16 cellular contexts compared by ENCODE assay signal in genomic region chr12:56155256-56155845, GRCh38. TPM values are rescaled to one million over a fixed set of nuclear protein-coding genes. Genes with fewer than 3 reads are reported as not detected.
DNase-seq lines count a peak whose midpoint lies in the region; ATAC-seq, FAIRE-seq and TF ChIP-seq lines count a peak whose summit lies in the region.
"Had no signal": no experiment of that assay in that cellular context is flagged by ENCODE, and none has a peak within 500 bp of the region (broad histone marks: within the 10 kb centered on the region; RNA-seq: fewer than 3 reads in every experiment).

No MANE protein-coding gene starts in this region.

- H3K4me3 Mint-ChIP-seq in activated CD8-positive, alpha-beta memory T cell treated with anti-CD3 and anti-CD28 coated beads, Interleukin-2, amount 10 ng/mL, durations not matched to agents 7 days and 5 days = no peak overlapping the region
- peak overlapping the region; percentile 6 for H3K4me3 Mint-ChIP-seq in WTC11

- H3K27ac ChIP-seq in HepG2 (ENCODE audit: extremely low read length, insufficient read depth, low read length) (peak overlapping the region; percentile 44), skeletal muscle tissue (ENCODE audit: low read depth, low read length) (peak overlapping the region; percentile 98)
- H3K27ac ChIP-seq: PC-9, right atrium auricular region, thyroid gland had no signal

- no peak for TF ChIP-seq RAD21 in HepG2 (CRISPR knock-in tag; IDR thresholded peaks at IDR 0.05)

- FAIRE-seq in HepG2 (lab: Jason Lieb, UNC) = no peak

- H2AFZ ChIP-seq in HepG2 (ENCODE audit: low read length) = no peak overlapping the region
- H2AFZ ChIP-seq: PC-9 had no signal

- H3K27me3 ChIP-seq in HepG2 (ENCODE audit: control insufficient read depth in 1 of 2, insufficient read depth in 2 of 2, low read length in 2 of 2) (no peaks in the 10 kb centered on the region; a peak in 1 of 5 replicates), skeletal muscle tissue (ENCODE audit: control insufficient read depth in 3 of 3, insufficient read depth in 3 of 3, low read length in 3 of 3) (no peaks in the 10 kb centered on the region)
- H3K27me3 ChIP-seq: MG63, right atrium auricular region, thyroid gland had no signal

- peaks cover 7 to 10% of the 10 kb centered on the region in 2 experiments for H3K36me3 ChIP-seq in HepG2 (replicated peaks in 1 of 2; ENCODE audit: control insufficient read depth in 1 of 2, insufficient read depth in 2 of 2, low read length in 2 of 2)
- peaks cover 12 to 19% (median 18%) of the 10 kb centered on the region in 3 donors for H3K36me3 ChIP-seq in skeletal muscle tissue (ENCODE audit: control insufficient read depth in 3 of 3, insufficient read depth in 3 of 3, low read length in 3 of 3)

- CTCF ChIA-PET in activated CD8-positive, alpha-beta memory T cell treated with anti-CD3 and anti-CD28 coated beads, Interleukin-2, amount 10 ng/mL, durations not matched to agents 7 days and 5 days (lab: Charles Lee) = interaction anchor here (0.8 to 3.3 kb wide), 7 partner anchors 8 to 37 kb away, joined by 3 to 19 read pairs (median 5); partner anchors contain the start of genes ESYT1, SMARCC2 and ZC3H10
- CTCF ChIA-PET in WTC11 (lab: Charles Lee) = interaction anchor here (1.2 to 1.3 kb wide), 2 partner anchors 36 to 160 kb away, joined by 3 read pairs; partner anchors contain the start of gene CNPY2
- CTCF ChIA-PET in HepG2 (lab: Yijun Ruan, JAX; ENCODE audit: low intra/inter-chr PET ratio, low total read pairs) = no interaction called here

- H3K4me3 ChIP-seq in HepG2 (replicated peaks in 1 of 3; ENCODE audit: insufficient read depth in 1 of 3, low read depth in 2 of 3, low read length in 3 of 3) = no peak overlapping the region
- peak overlapping the region in 1 of 3 donors; percentile 64 for H3K4me3 ChIP-seq in skeletal muscle tissue (ENCODE audit: low read length in 3 of 3)
- H3K4me3 ChIP-seq: MG63, PC-9, right atrium auricular region, thyroid gland had no signal

- peaks cover 14% of the 10 kb centered on the region; the same call in 1 of the 2 replicates for H4K20me1 ChIP-seq in HepG2 (ENCODE audit: insufficient read depth, low read length)

- H3K9me3 Mint-ChIP-seq in activated CD8-positive, alpha-beta memory T cell treated with anti-CD3 and anti-CD28 coated beads, Interleukin-2, amount 10 ng/mL, durations not matched to agents 7 days and 5 days (ENCODE audit: low read depth) = no peaks in the 10 kb centered on the region
- no peaks in the 10 kb centered on the region for H3K9me3 Mint-ChIP-seq in WTC11

- TF ChIP-seq EP300 in HepG2 (IDR thresholded peaks at IDR 0.05; ENCODE audit: low read depth in 2 of 2, low read length in 2 of 2) (no peak), HepG2 (CRISPR knock-in tag; IDR thresholded peaks at IDR 0.05; ENCODE audit: borderline replicate concordance) (no peak)

- H3K36me3 Mint-ChIP-seq in activated CD8-positive, alpha-beta memory T cell treated with anti-CD3 and anti-CD28 coated beads, Interleukin-2, amount 10 ng/mL, durations not matched to agents 7 days and 5 days = peaks cover 30% of the 10 kb centered on the region
- peaks cover 28% of the 10 kb centered on the region for H3K36me3 Mint-ChIP-seq in WTC11

- no peak for ATAC-seq in activated CD8-positive, alpha-beta memory T cell treated with anti-CD3 and anti-CD28 coated beads, Interleukin-2, amount 10 ng/mL, durations not matched to agents 7 days and 5 days
- ATAC-seq in WTC11 (no peak), HepG2 (no peak), GM21786 (IDR thresholded peaks at IDR 0.05; ENCODE audit: unreplicated experiment) (no peak)
- ATAC-seq: activated CD4-positive, CD25-positive, alpha-beta regulatory T cell treated with anti-CD3 and anti-CD28 coated beads, Interleukin-2, amount 50 U/mL, for 24 hours; left colon had no signal

- H3K79me2 ChIP-seq in HepG2 (ENCODE audit: insufficient read depth, low read length) = peaks cover 37% of the 10 kb centered on the region

- TF ChIP-seq POLR2A in HepG2 (IDR thresholded peaks at IDR 0.05; ENCODE audit: insufficient read depth in 1 of 2, low read depth in 2 of 2, low read length in 2 of 2) = no peak

- H3K4me1 ChIP-seq in HepG2 (ENCODE audit: insufficient read depth, low read length) (peaks cover 56% of the 10 kb centered on the region), skeletal muscle tissue (ENCODE audit: control insufficient read depth in 3 of 3, insufficient read depth in 3 of 3, low read length in 3 of 3) (peaks cover 40 to 64% (median 55%) of the 10 kb centered on the region in 3 donors)

- in situ Hi-C loops in HepG2 (cut with HindIII; ENCODE audit: extremely low pct_ligation_motif_present, low pct_unique_long_range_greater_than_20kb) = loop anchor here (5.0 kb wide), 1 partner anchor 33 kb away; no protein-coding TSS in a partner anchor

- TF ChIP-seq CTCF in WTC11 (IDR thresholded peaks at IDR 0.05) (no peak), HepG2 (CRISPR knock-in tag; IDR thresholded peaks at IDR 0.05) (no peak)

- WGBS in HepG2 (ENCODE audit: low lambda C conversion rate) = 68% methylated on average over 11 of the region's 11 CpGs

- H3K27ac Mint-ChIP-seq in activated CD8-positive, alpha-beta memory T cell treated with anti-CD3 and anti-CD28 coated beads, Interleukin-2, amount 10 ng/mL, durations not matched to agents 7 days and 5 days = peak overlapping the region; percentile 14
- peak overlapping the region; percentile 55 for H3K27ac Mint-ChIP-seq in WTC11

- no TSS peak for BruUV-seq in HepG2 (replicated peaks; lab: Mats Ljungman, UMichigan)

- POLR2A ChIA-PET in WTC11 (lab: Charles Lee) (no interaction called here), HepG2 (lab: Yijun Ruan, JAX) (interaction anchor here (0.8 to 2.3 kb wide), 6 partner anchors 27 to 66 kb away, joined by 3 to 17 read pairs (median 4); partner anchors contain the start of genes ESYT1, PA2G4, RNF41 and SMARCC2)

- no peaks in the 10 kb centered on the region for H3K27me3 Mint-ChIP-seq in activated CD8-positive, alpha-beta memory T cell treated with anti-CD3 and anti-CD28 coated beads, Interleukin-2, amount 10 ng/mL, durations not matched to agents 7 days and 5 days
- H3K27me3 Mint-ChIP-seq in WTC11 (ENCODE audit: low read depth) = no peaks in the 10 kb centered on the region

- H3K9me3 ChIP-seq in HepG2 (ENCODE audit: low read length) (no peaks in the 10 kb centered on the region), skeletal muscle tissue (ENCODE audit: control insufficient read depth in 3 of 3, low read length in 3 of 3) (no peaks in the 10 kb centered on the region)
- H3K9me3 ChIP-seq: MG63, right atrium auricular region, thyroid gland had no signal

- H3K9ac ChIP-seq in HepG2 (ENCODE audit: insufficient read depth, low read depth, low read length) (no peak overlapping the region), skeletal muscle tissue (ENCODE audit: low read depth in 1 of 3, low read length in 3 of 3) (peak overlapping the region in 1 of 3 donors; percentile 88)

- H3K4me1 Mint-ChIP-seq in activated CD8-positive, alpha-beta memory T cell treated with anti-CD3 and anti-CD28 coated beads, Interleukin-2, amount 10 ng/mL, durations not matched to agents 7 days and 5 days = peaks cover 52% of the 10 kb centered on the region
- peaks cover 35% of the 10 kb centered on the region for H3K4me1 Mint-ChIP-seq in WTC11

- 0 out of 2 replicates have a peak overlapping the region, but pooled peaks have one; percentile 15 for H3K4me2 ChIP-seq in HepG2 (ENCODE audit: low read depth, low read length)
- H3K4me2 ChIP-seq: PC-9 had no signal

- intact Hi-C loops in HepG2 (cut with micrococcal nuclease; ENCODE audit: unreplicated experiment) = loop anchor here (5.0 kb wide), 1 partner anchor 37 kb away; no protein-coding TSS in a partner anchor

- no peak for DNase-seq in activated CD8-positive, alpha-beta memory T cell treated with anti-CD3 and anti-CD28 coated beads, Interleukin-2, amount 10 ng/mL, durations not matched to agents 7 days and 5 days
- no peak for DNase-seq in activated CD8-positive, alpha-beta memory T cell treated with anti-CD3 and anti-CD28 coated beads, Interleukin-2, amount 50 U/mL, for 4 hours
- DNase-seq in WTC11 (ENCODE audit: low spot score) (no peak), HepG2 (ENCODE audit: low spot score) (no peak), DMS114 treated with DMSO at 0.1 percent for 48 hours (lab: John Stamatoyannopoulos, UW; ENCODE audit: unreplicated experiment) (no peak), HCEC 1CT (no peak)
- DNase-seq: ACHN, MG63, NCI-H187 treated with DMSO at 0.1 percent for 48 hours, PC-9, thyroid gland had no signal

RNA-seq across cellular contexts. Expression of gene MYL6, which starts 2.8 kb away (rescaled TPM):
- 1,000 to 10,000 TPM; 1,307 to 1,412 TPM for total RNA-seq in activated CD8-positive, alpha-beta memory T cell treated with anti-CD3 and anti-CD28 coated beads, Interleukin-2, amount 10 ng/mL, durations not matched to agents 7 days and 5 days
- 835 to 932 TPM (median 844 TPM) in 3 replicates for total RNA-seq in WTC11 (2021)
- total RNA-seq in HepG2 (2016; rRNA removed; fragmentation: Illumina TruSeq; extraction: Trizol) = 1,192 and 1,778 TPM in 2 replicates
- total RNA-seq in HepG2 (2016; cell fraction: cytosol; rRNA removed; fragmentation: Illumina TruSeq; extraction: Trizol; ENCODE audit: low read depth) = 428 and 482 TPM in 2 replicates
- total RNA-seq in HepG2 (2016; cell fraction: insoluble cytoplasmic fraction; rRNA removed; fragmentation: Illumina TruSeq; extraction: Trizol) = 1,256 and 1,894 TPM in 2 replicates
- 384 and 408 TPM in 2 replicates for total RNA-seq in HepG2 (2016; cell fraction: membrane; rRNA removed; fragmentation: Illumina TruSeq; extraction: Trizol)
- 421 and 427 TPM in 2 replicates for total RNA-seq in HepG2 (2016; cell fraction: nucleus; rRNA removed; fragmentation: Illumina TruSeq; extraction: Trizol)
- polyA plus RNA-seq in HepG2 (2011; rRNA removed) = 983 and 1,127 TPM in 2 replicates
- 1,443 and 1,577 TPM in 2 replicates for polyA plus RNA-seq in HepG2 (2011; cell fraction: cytosol; rRNA removed)
- 447 and 559 TPM in 2 replicates for polyA plus RNA-seq in HepG2 (2011; cell fraction: nucleus; rRNA removed)
- 597 and 749 TPM in 2 replicates for polyA plus RNA-seq in HepG2 (2012)
- 405 and 433 TPM in 2 replicates for polyA plus RNA-seq in HepG2 (2016; cell fraction: cytosol; fragmentation: Illumina TruSeq; extraction: Trizol; ENCODE audit: low read depth)
- 1,500 and 1,664 TPM in 2 replicates for polyA plus RNA-seq in HepG2 (2016; cell fraction: insoluble cytoplasmic fraction; fragmentation: Illumina TruSeq; extraction: Trizol; ENCODE audit: low read depth)
- polyA plus RNA-seq in HepG2 (2016; cell fraction: membrane; fragmentation: Illumina TruSeq; extraction: Trizol; ENCODE audit: low read depth) = 283 and 315 TPM in 2 replicates
- polyA plus RNA-seq in HepG2 (2016; cell fraction: nucleus; fragmentation: Illumina TruSeq; extraction: Trizol; ENCODE audit: insufficient read depth, low read depth) = 579 and 630 TPM in 2 replicates
- 230 and 730 TPM in 2 replicates for polyA minus RNA-seq in HepG2 (2011; rRNA and poly(A)+ RNA removed; ENCODE audit: low replicate concordance)
- polyA minus RNA-seq in HepG2 (2011; cell fraction: cytosol; rRNA and poly(A)+ RNA removed) = 135 and 172 TPM in 2 replicates
- 220 and 358 TPM in 2 replicates for polyA minus RNA-seq in HepG2 (2011; cell fraction: nucleus; rRNA and poly(A)+ RNA removed)
- total RNA-seq in skeletal muscle tissue = 859 TPM

RNA-seq across cellular contexts. Expression of gene MYL6B, which starts 3.0 kb away (rescaled TPM):
- total RNA-seq in activated CD8-positive, alpha-beta memory T cell treated with anti-CD3 and anti-CD28 coated beads, Interleukin-2, amount 10 ng/mL, durations not matched to agents 7 days and 5 days = 10 to 100 TPM; 67.6 to 85.2 TPM
- 171 to 180 TPM (median 173 TPM) in 3 replicates for total RNA-seq in WTC11 (2021)
- 75.7 and 76.5 TPM in 2 replicates for total RNA-seq in HepG2 (2016; rRNA removed; fragmentation: Illumina TruSeq; extraction: Trizol)
- total RNA-seq in HepG2 (2016; cell fraction: cytosol; rRNA removed; fragmentation: Illumina TruSeq; extraction: Trizol; ENCODE audit: low read depth) = 325 and 392 TPM in 2 replicates
- total RNA-seq in HepG2 (2016; cell fraction: insoluble cytoplasmic fraction; rRNA removed; fragmentation: Illumina TruSeq; extraction: Trizol) = 64.5 and 75.8 TPM in 2 replicates
- 194 and 230 TPM in 2 replicates for total RNA-seq in HepG2 (2016; cell fraction: membrane; rRNA removed; fragmentation: Illumina TruSeq; extraction: Trizol)
- total RNA-seq in HepG2 (2016; cell fraction: nucleus; rRNA removed; fragmentation: Illumina TruSeq; extraction: Trizol) = 25.1 and 31.8 TPM in 2 replicates
- 81.4 and 88.7 TPM in 2 replicates for polyA plus RNA-seq in HepG2 (2011; rRNA removed)
- polyA plus RNA-seq in HepG2 (2011; cell fraction: cytosol; rRNA removed) = 101 and 116 TPM in 2 replicates
- polyA plus RNA-seq in HepG2 (2011; cell fraction: nucleus; rRNA removed) = 53.0 and 71.7 TPM in 2 replicates
- polyA plus RNA-seq in HepG2 (2012) = 71.1 and 77.9 TPM in 2 replicates
- 374 and 492 TPM in 2 replicates for polyA plus RNA-seq in HepG2 (2016; cell fraction: cytosol; fragmentation: Illumina TruSeq; extraction: Trizol; ENCODE audit: low read depth)
- 78.1 and 85.3 TPM in 2 replicates for polyA plus RNA-seq in HepG2 (2016; cell fraction: insoluble cytoplasmic fraction; fragmentation: Illumina TruSeq; extraction: Trizol; ENCODE audit: low read depth)
- polyA plus RNA-seq in HepG2 (2016; cell fraction: membrane; fragmentation: Illumina TruSeq; extraction: Trizol; ENCODE audit: low read depth) = 220 and 254 TPM in 2 replicates
- polyA plus RNA-seq in HepG2 (2016; cell fraction: nucleus; fragmentation: Illumina TruSeq; extraction: Trizol; ENCODE audit: insufficient read depth, low read depth) = 77.1 and 86.6 TPM in 2 replicates
- 23.8 and 38.6 TPM in 2 replicates for polyA minus RNA-seq in HepG2 (2011; rRNA and poly(A)+ RNA removed; ENCODE audit: low replicate concordance)
- polyA minus RNA-seq in HepG2 (2011; cell fraction: cytosol; rRNA and poly(A)+ RNA removed) = 16.8 and 20.3 TPM in 2 replicates
- 14.3 and 20.6 TPM in 2 replicates for polyA minus RNA-seq in HepG2 (2011; cell fraction: nucleus; rRNA and poly(A)+ RNA removed)
- 451 TPM for total RNA-seq in skeletal muscle tissue

RNA-seq across cellular contexts. Expression of gene ESYT1, which starts 27.3 kb away (rescaled TPM):
- 100 to 1,000 TPM; 225 to 241 TPM for total RNA-seq in activated CD8-positive, alpha-beta memory T cell treated with anti-CD3 and anti-CD28 coated beads, Interleukin-2, amount 10 ng/mL, durations not matched to agents 7 days and 5 days
- total RNA-seq in WTC11 (2021) (77.7 to 80.8 TPM (median 80.1 TPM) in 3 replicates), HepG2 (2016; rRNA removed; fragmentation: Illumina TruSeq; extraction: Trizol) (30.1 and 66.9 TPM in 2 replicates), skeletal muscle tissue (149 TPM)
- total RNA-seq in HepG2 (2016; cell fraction: cytosol; rRNA removed; fragmentation: Illumina TruSeq; extraction: Trizol; ENCODE audit: low read depth) = 6.1 and 7.8 TPM in 2 replicates
- total RNA-seq in HepG2 (2016; cell fraction: insoluble cytoplasmic fraction; rRNA removed; fragmentation: Illumina TruSeq; extraction: Trizol) = 27.6 and 70.9 TPM in 2 replicates
- 12.4 and 14.5 TPM in 2 replicates for total RNA-seq in HepG2 (2016; cell fraction: membrane; rRNA removed; fragmentation: Illumina TruSeq; extraction: Trizol)
- total RNA-seq in HepG2 (2016; cell fraction: nucleus; rRNA removed; fragmentation: Illumina TruSeq; extraction: Trizol) = 74.2 and 79.4 TPM in 2 replicates
- polyA plus RNA-seq in HepG2 (2011; rRNA removed) = 71.0 and 80.1 TPM in 2 replicates
- polyA plus RNA-seq in HepG2 (2011; cell fraction: cytosol; rRNA removed) = 65.6 and 71.7 TPM in 2 replicates
- 144 and 146 TPM in 2 replicates for polyA plus RNA-seq in HepG2 (2011; cell fraction: nucleus; rRNA removed)
- 27.6 and 29.6 TPM in 2 replicates for polyA plus RNA-seq in HepG2 (2012)
- polyA plus RNA-seq in HepG2 (2016; cell fraction: cytosol; fragmentation: Illumina TruSeq; extraction: Trizol; ENCODE audit: low read depth) = 4.5 and 6.5 TPM in 2 replicates
- 22.5 and 29.6 TPM in 2 replicates for polyA plus RNA-seq in HepG2 (2016; cell fraction: insoluble cytoplasmic fraction; fragmentation: Illumina TruSeq; extraction: Trizol; ENCODE audit: low read depth)
- polyA plus RNA-seq in HepG2 (2016; cell fraction: membrane; fragmentation: Illumina TruSeq; extraction: Trizol; ENCODE audit: low read depth) = 9.2 and 9.6 TPM in 2 replicates
- polyA plus RNA-seq in HepG2 (2016; cell fraction: nucleus; fragmentation: Illumina TruSeq; extraction: Trizol; ENCODE audit: insufficient read depth, low read depth) = 105 and 109 TPM in 2 replicates
- 191 and 267 TPM in 2 replicates for polyA minus RNA-seq in HepG2 (2011; rRNA and poly(A)+ RNA removed; ENCODE audit: low replicate concordance)
- 75.6 and 84.1 TPM in 2 replicates for polyA minus RNA-seq in HepG2 (2011; cell fraction: cytosol; rRNA and poly(A)+ RNA removed)
- polyA minus RNA-seq in HepG2 (2011; cell fraction: nucleus; rRNA and poly(A)+ RNA removed) = 47.8 and 73.0 TPM in 2 replicates

RNA-seq across cellular contexts. Expression of gene SMARCC2, which starts 33.9 kb away (rescaled TPM):
- total RNA-seq in activated CD8-positive, alpha-beta memory T cell treated with anti-CD3 and anti-CD28 coated beads, Interleukin-2, amount 10 ng/mL, durations not matched to agents 7 days and 5 days = 100 to 1,000 TPM; 147 to 150 TPM
- total RNA-seq in WTC11 (2021) (72.8 to 77.9 TPM (median 76.8 TPM) in 3 replicates), HepG2 (2016; rRNA removed; fragmentation: Illumina TruSeq; extraction: Trizol) (13.1 and 21.3 TPM in 2 replicates), skeletal muscle tissue (43.8 TPM)
- 7.8 and 8.7 TPM in 2 replicates for total RNA-seq in HepG2 (2016; cell fraction: cytosol; rRNA removed; fragmentation: Illumina TruSeq; extraction: Trizol; ENCODE audit: low read depth)
- total RNA-seq in HepG2 (2016; cell fraction: insoluble cytoplasmic fraction; rRNA removed; fragmentation: Illumina TruSeq; extraction: Trizol) = 13.2 and 20.4 TPM in 2 replicates
- 6.4 and 7.1 TPM in 2 replicates for total RNA-seq in HepG2 (2016; cell fraction: membrane; rRNA removed; fragmentation: Illumina TruSeq; extraction: Trizol)
- 34.5 and 38.1 TPM in 2 replicates for total RNA-seq in HepG2 (2016; cell fraction: nucleus; rRNA removed; fragmentation: Illumina TruSeq; extraction: Trizol)
- polyA plus RNA-seq in HepG2 (2011; rRNA removed) = 21.0 and 24.1 TPM in 2 replicates
- 6.4 and 7.0 TPM in 2 replicates for polyA plus RNA-seq in HepG2 (2011; cell fraction: cytosol; rRNA removed)
- polyA plus RNA-seq in HepG2 (2011; cell fraction: nucleus; rRNA removed) = 89.5 and 95.6 TPM in 2 replicates
- 18.5 and 25.0 TPM in 2 replicates for polyA plus RNA-seq in HepG2 (2012)
- polyA plus RNA-seq in HepG2 (2016; cell fraction: cytosol; fragmentation: Illumina TruSeq; extraction: Trizol; ENCODE audit: low read depth) = 1.0 and 1.5 TPM in 2 replicates
- 11.3 and 14.8 TPM in 2 replicates for polyA plus RNA-seq in HepG2 (2016; cell fraction: insoluble cytoplasmic fraction; fragmentation: Illumina TruSeq; extraction: Trizol; ENCODE audit: low read depth)
- polyA plus RNA-seq in HepG2 (2016; cell fraction: membrane; fragmentation: Illumina TruSeq; extraction: Trizol; ENCODE audit: low read depth) = 3.5 and 3.7 TPM in 2 replicates
- 65.5 and 70.0 TPM in 2 replicates for polyA plus RNA-seq in HepG2 (2016; cell fraction: nucleus; fragmentation: Illumina TruSeq; extraction: Trizol; ENCODE audit: insufficient read depth, low read depth)
- polyA minus RNA-seq in HepG2 (2011; rRNA and poly(A)+ RNA removed; ENCODE audit: low replicate concordance) = 32.0 and 82.6 TPM in 2 replicates
- 17.5 and 19.3 TPM in 2 replicates for polyA minus RNA-seq in HepG2 (2011; cell fraction: cytosol; rRNA and poly(A)+ RNA removed)
- polyA minus RNA-seq in HepG2 (2011; cell fraction: nucleus; rRNA and poly(A)+ RNA removed) = 62.1 and 93.5 TPM in 2 replicates

RNA-seq across cellular contexts. Expression of gene ZC3H10, which starts 37.3 kb away (rescaled TPM):
- total RNA-seq in activated CD8-positive, alpha-beta memory T cell treated with anti-CD3 and anti-CD28 coated beads, Interleukin-2, amount 10 ng/mL, durations not matched to agents 7 days and 5 days = 10 to 100 TPM; 10.3 to 11.7 TPM
- total RNA-seq in WTC11 (2021) (11.3 to 13.6 TPM (median 13.1 TPM) in 3 replicates), HepG2 (2016; rRNA removed; fragmentation: Illumina TruSeq; extraction: Trizol) (1.9 and 2.3 TPM in 2 replicates), skeletal muscle tissue (5.7 TPM)
- 3.2 and 3.7 TPM in 2 replicates for total RNA-seq in HepG2 (2016; cell fraction: cytosol; rRNA removed; fragmentation: Illumina TruSeq; extraction: Trizol; ENCODE audit: low read depth)
- total RNA-seq in HepG2 (2016; cell fraction: insoluble cytoplasmic fraction; rRNA removed; fragmentation: Illumina TruSeq; extraction: Trizol) = 1.6 and 2.5 TPM in 2 replicates
- 2.0 and 3.1 TPM in 2 replicates for total RNA-seq in HepG2 (2016; cell fraction: membrane; rRNA removed; fragmentation: Illumina TruSeq; extraction: Trizol)
- 2.9 and 4.3 TPM in 2 replicates for total RNA-seq in HepG2 (2016; cell fraction: nucleus; rRNA removed; fragmentation: Illumina TruSeq; extraction: Trizol)
- 0.70 and 0.98 TPM in 2 replicates for polyA plus RNA-seq in HepG2 (2011; rRNA removed)
- 0.58 and 0.59 TPM in 2 replicates for polyA plus RNA-seq in HepG2 (2011; cell fraction: cytosol; rRNA removed)
- 2.0 and 2.3 TPM in 2 replicates for polyA plus RNA-seq in HepG2 (2011; cell fraction: nucleus; rRNA removed)
- 0.99 and 1.0 TPM in 2 replicates for polyA plus RNA-seq in HepG2 (2012)
- 0.17 and 0.23 TPM in 2 replicates for polyA plus RNA-seq in HepG2 (2016; cell fraction: cytosol; fragmentation: Illumina TruSeq; extraction: Trizol; ENCODE audit: low read depth)
- 1.2 and 1.5 TPM in 2 replicates for polyA plus RNA-seq in HepG2 (2016; cell fraction: insoluble cytoplasmic fraction; fragmentation: Illumina TruSeq; extraction: Trizol; ENCODE audit: low read depth)
- polyA plus RNA-seq in HepG2 (2016; cell fraction: membrane; fragmentation: Illumina TruSeq; extraction: Trizol; ENCODE audit: low read depth) = 0.38 and 0.55 TPM in 2 replicates
- polyA plus RNA-seq in HepG2 (2016; cell fraction: nucleus; fragmentation: Illumina TruSeq; extraction: Trizol; ENCODE audit: insufficient read depth, low read depth) = 2.3 and 2.8 TPM in 2 replicates
- polyA minus RNA-seq in HepG2 (2011; rRNA and poly(A)+ RNA removed; ENCODE audit: low replicate concordance) = 5.6 and 16.3 TPM in 2 replicates
- polyA minus RNA-seq in HepG2 (2011; cell fraction: cytosol; rRNA and poly(A)+ RNA removed) = 1.8 and 2.6 TPM in 2 replicates
- polyA minus RNA-seq in HepG2 (2011; cell fraction: nucleus; rRNA and poly(A)+ RNA removed) = 8.6 and 8.8 TPM in 2 replicates
